1 cellular context compared by ENCODE assay signal in genomic region chr4:184284336-184284690, GRCh38.
TF ChIP-seq lines count a peak whose summit lies in the region.

No MANE protein-coding gene starts in this region.

TF ChIP-seq in GM23338, 12 proteins besides CTCF, POLR2A, EP300 and RAD21:
- TF ChIP-seq JUNB (IDR thresholded peaks at IDR 0.05; ENCODE audit: unreplicated experiment) (no peak), ZNF462 (CRISPR knock-in tag; IDR thresholded peaks at IDR 0.05) (no peak), STAT1 (IDR thresholded peaks at IDR 0.05; ENCODE audit: unreplicated experiment) (no peak), EZH2 (IDR thresholded peaks at IDR 0.05; ENCODE audit: low read depth, unreplicated experiment) (no peak), NANOG (IDR thresholded peaks at IDR 0.05; ENCODE audit: borderline replicate concordance) (no peak)
